ENCODE assay signal across 8 cellular contexts in the genomic region with DNA sequence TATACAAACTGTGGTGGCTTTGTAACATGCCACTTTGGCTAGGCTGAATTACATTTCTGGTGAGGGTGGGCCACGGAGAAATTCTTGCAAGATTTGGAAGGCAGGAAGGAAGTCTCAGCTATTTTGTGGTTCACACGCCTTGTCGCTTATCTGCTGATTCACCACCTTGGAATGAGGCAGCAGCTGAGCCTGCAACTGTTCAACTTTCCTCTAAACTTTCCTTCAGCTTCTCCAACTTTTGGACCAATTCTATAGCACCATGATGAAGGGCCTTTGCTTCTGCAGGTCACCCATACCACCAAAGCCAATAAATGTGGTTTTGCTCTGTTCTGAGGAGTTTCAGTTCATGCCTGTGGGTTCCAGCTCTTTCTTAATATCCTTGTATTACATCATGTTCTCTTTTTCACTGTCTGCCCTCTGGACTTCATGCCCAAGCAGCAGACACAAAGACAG.
DNase-seq lines count a peak whose midpoint lies in the region; ATAC-seq and TF ChIP-seq lines count a peak whose summit lies in the region.

No MANE protein-coding gene starts in this region.

- intact Hi-C loops in lower lobe of right lung (cut with DNase I) (no loop called here), prostate gland (cut with DNase I) (no loop called here)

- H3K4me1 ChIP-seq in lower lobe of right lung (peaks cover 30% of the 10 kb centered on the region), prostate gland (replicated peaks) (no peaks in the 10 kb centered on the region)

- no peaks in the 10 kb centered on the region for H3K36me3 ChIP-seq in BJ (ENCODE audit: control insufficient read depth, insufficient read depth, low read length)
- H3K36me3 ChIP-seq in lower lobe of right lung: no peaks in the 10 kb centered on the region
- no peaks in the 10 kb centered on the region for H3K36me3 ChIP-seq in prostate gland

- H3K9me3 ChIP-seq in lower lobe of right lung (no peaks in the 10 kb centered on the region), prostate gland (no peaks in the 10 kb centered on the region)

- TF ChIP-seq CTCF in BJ (IDR thresholded peaks at IDR 0.05; ENCODE audit: insufficient read depth, low read depth, low read length): no peak
- no peak for TF ChIP-seq CTCF in lower lobe of right lung (IDR thresholded peaks at IDR 0.05)
- TF ChIP-seq CTCF in prostate gland (IDR thresholded peaks at IDR 0.05): no peak

- POLR2A ChIA-PET in BJ (lab: Charles Lee): no interaction called here

- DNase-seq in BJ (ENCODE audit: low read depth): peak; percentile 78
- DNase-seq in LoVo (ENCODE audit: low spot score): peak; percentile 91
- peak; percentile 97 for DNase-seq in astrocyte of the hippocampus (ENCODE audit: low read depth, low spot score)
- no peak for DNase-seq in lower lobe of right lung
- DNase-seq in prostate gland (ENCODE audit: low spot score): no peak
- DNase-seq in NCI-H146 (lab: John Stamatoyannopoulos, UW): no peak
- no peak for DNase-seq in NCI-H2107 treated with DMSO at 0.1 percent for 48 hours (lab: John Stamatoyannopoulos, UW; ENCODE audit: unreplicated experiment)

- H3K27me3 ChIP-seq in BJ (ENCODE audit: control insufficient read depth, insufficient read depth, low read length): no peaks in the 10 kb centered on the region
- no peaks in the 10 kb centered on the region for H3K27me3 ChIP-seq in lower lobe of right lung (ENCODE audit: low read depth)
- no peaks in the 10 kb centered on the region for H3K27me3 ChIP-seq in prostate gland (replicated peaks; ENCODE audit: insufficient read depth)

- peak; percentile 80 to 85 for ATAC-seq in lower lobe of right lung
- ATAC-seq in GM19324 (IDR thresholded peaks at IDR 0.05; ENCODE audit: low FRiP score, unreplicated experiment): no peak

- H3K27ac ChIP-seq in lower lobe of right lung (peak overlapping the region; percentile 61), prostate gland (no peak overlapping the region)

- TF ChIP-seq POLR2A in prostate gland (IDR thresholded peaks at IDR 0.05): no peak

- CTCF ChIA-PET in BJ (lab: Yijun Ruan, JAX): interaction anchor here (0.6 kb wide), 1 partner anchor 339 kb away, joined by 3 read pairs; no protein-coding TSS in a partner anchor

- 63% methylated on average over 3 of the region's 3 CpGs for WGBS in prostate gland

- H3K4me3 ChIP-seq in BJ (ENCODE audit: low read depth, low read length): no peak overlapping the region
- H3K4me3 ChIP-seq in lower lobe of right lung: no peak overlapping the region
- H3K4me3 ChIP-seq in prostate gland: no peak overlapping the region

Comparison
In these comparisons a context has a peak if more than half of its experiments do, and no peak if none do; other contexts are left out.
1. DNase-seq: peak in BJ (single experiment), LoVo (single experiment) and astrocyte of the hippocampus (single experiment); none in lower lobe of right lung (single experiment), prostate gland (single experiment), NCI-H146 (single experiment) and NCI-H2107 treated with DMSO at 0.1 percent for 48 hours (single experiment).